ENCODE assay signal across 8 cellular contexts in the genomic region with DNA sequence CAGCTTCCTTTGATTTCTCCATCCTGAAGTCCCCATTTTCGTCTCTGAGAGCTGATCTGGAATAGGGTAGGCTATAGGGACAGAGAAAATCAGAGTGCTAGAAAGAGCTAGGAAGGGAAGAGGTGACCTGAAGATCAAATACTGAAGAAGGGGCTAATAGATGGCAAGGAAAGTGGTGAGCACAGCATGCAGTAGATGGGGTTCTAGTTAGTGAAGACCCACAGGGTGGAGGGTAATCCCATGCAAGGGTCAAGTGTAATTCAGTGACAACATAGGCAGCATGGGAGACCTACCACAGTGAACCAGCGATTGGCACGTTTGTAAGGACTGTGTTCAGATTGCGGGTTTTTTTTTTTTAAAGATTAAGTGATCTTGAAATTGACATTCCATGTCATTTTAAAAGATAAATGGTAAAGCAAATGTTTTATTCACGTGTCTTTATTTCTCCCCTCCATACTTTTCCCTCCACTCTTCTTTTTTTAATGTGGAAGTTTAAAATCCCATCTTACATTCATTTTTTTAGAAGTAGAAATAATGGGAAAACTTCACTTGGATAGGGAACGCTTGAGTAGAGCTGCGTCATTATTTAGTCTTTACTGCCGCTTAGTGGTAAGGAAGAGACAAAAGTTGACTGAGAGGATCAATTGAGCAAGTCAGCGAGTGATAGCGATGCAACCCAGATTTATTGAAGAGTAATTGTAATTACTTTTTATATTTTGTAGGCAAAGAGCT. TPM values are rescaled to one million over a fixed set of nuclear protein-coding genes. Genes with fewer than 3 reads are reported as not detected.
DNase-seq lines count a peak whose midpoint lies in the region; ATAC-seq and TF ChIP-seq lines count a peak whose summit lies in the region.

No MANE protein-coding gene starts in this region.

- H3K9me3 ChIP-seq in left ventricle myocardium inferior (replicated peaks), result no peaks in the 10 kb centered on the region

- H3K4me3 Mint-ChIP-seq in activated T-helper 17 cell treated with anti-CD3 and anti-CD28 coated beads, Interleukin-2, amount 50 U/mL, for 72 hours, result no peak overlapping the region

- no peaks in the 10 kb centered on the region for H3K4me1 Mint-ChIP-seq in activated T-helper 17 cell treated with anti-CD3 and anti-CD28 coated beads, Interleukin-2, amount 50 U/mL, for 72 hours

- intact Hi-C loops in left ventricle myocardium inferior (cut with micrococcal nuclease), result loop anchor here (5.0 kb wide), 1 partner anchor 154 kb away; no protein-coding TSS in a partner anchor

- CTCF ChIA-PET in HEK293T (lab: Yijun Ruan, JAX), result interaction anchor here (0.6 to 6.1 kb wide), 7 partner anchors 9 to 546 kb away, joined by 3 to 50 read pairs (median 4); no protein-coding TSS in a partner anchor

- POLR2A ChIA-PET in HEK293T (lab: Yijun Ruan, JAX), result no interaction called here

- no peaks in the 10 kb centered on the region for H3K36me3 ChIP-seq in left ventricle myocardium inferior

- H3K4me3 ChIP-seq in left ventricle myocardium inferior (no peak overlapping the region), skeletal muscle cell (ENCODE audit: low read depth, low read length) (no peak overlapping the region)

- peaks cover 24% of the 10 kb centered on the region for H3K27me3 Mint-ChIP-seq in activated T-helper 17 cell treated with anti-CD3 and anti-CD28 coated beads, Interleukin-2, amount 50 U/mL, for 72 hours

- H3K27ac ChIP-seq in left ventricle myocardium inferior (replicated peaks), result no peak overlapping the region

- H3K36me3 Mint-ChIP-seq in activated T-helper 17 cell treated with anti-CD3 and anti-CD28 coated beads, Interleukin-2, amount 50 U/mL, for 72 hours (ENCODE audit: low read depth), result no peaks in the 10 kb centered on the region

- no peak overlapping the region for H3K27ac Mint-ChIP-seq in activated T-helper 17 cell treated with anti-CD3 and anti-CD28 coated beads, Interleukin-2, amount 50 U/mL, for 72 hours

- DNase-seq in NCI-H510A treated with DMSO at 0.1 percent for 48 hours (lab: John Stamatoyannopoulos, UW) (peak; percentile 8), NCI-H510A (lab: John Stamatoyannopoulos, UW) (no peak), HEK293T (ENCODE audit: extremely low spot score) (peak; percentile 57), NCI-H2107 (lab: John Stamatoyannopoulos, UW) (peak; percentile 3), left ventricle myocardium inferior (no peak), skeletal muscle cell (ENCODE audit: low read depth) (peak; percentile 21), HK-2 (ENCODE audit: unreplicated experiment) (no peak)

- no peaks in the 10 kb centered on the region for H3K4me1 ChIP-seq in left ventricle myocardium inferior

- peak; percentile 74 for TF ChIP-seq CTCF in left ventricle myocardium inferior (IDR thresholded peaks at IDR 0.05; ENCODE audit: borderline replicate concordance)

- H3K9me3 Mint-ChIP-seq in activated T-helper 17 cell treated with anti-CD3 and anti-CD28 coated beads, Interleukin-2, amount 50 U/mL, for 72 hours, result no peaks in the 10 kb centered on the region

- H3K27me3 ChIP-seq in left ventricle myocardium inferior (ENCODE audit: low read depth), result peaks cover 69% of the 10 kb centered on the region

- peak; percentile 82 for ATAC-seq in activated T-helper 17 cell treated with anti-CD3 and anti-CD28 coated beads, Interleukin-2, amount 50 U/mL, for 72 hours (replicated peaks)

TF ChIP-seq in HEK293T, 16 proteins besides CTCF, POLR2A, EP300 and RAD21:
- TF ChIP-seq ZNF384 (IDR thresholded peaks at IDR 0.05) (peak; percentile 70), LEF1 (IDR thresholded peaks at IDR 0.05; ENCODE audit: borderline replicate concordance) (no peak), ELF4 (IDR thresholded peaks at IDR 0.05) (no peak), FOXM1 (IDR thresholded peaks at IDR 0.05; ENCODE audit: borderline replicate concordance) (no peak), CTBP1 (IDR thresholded peaks at IDR 0.05; ENCODE audit: borderline replicate concordance) (no peak)

RNA-seq across cellular contexts. Expression of gene ABI1, which starts 21.0 kb away (rescaled TPM):
- 10 to 100 TPM; 51.5 to 74.9 TPM for total RNA-seq in activated T-helper 17 cell treated with anti-CD3 and anti-CD28 coated beads, Interleukin-2, amount 50 U/mL, for 72 hours
- total RNA-seq in left ventricle myocardium inferior, result 29.2 TPM

Comparison
In these comparisons a context has a peak if more than half of its experiments do, and no peak if none do; other contexts are left out.
1. DNase-seq: peak in NCI-H510A treated with DMSO at 0.1 percent for 48 hours (single experiment), HEK293T (single experiment), NCI-H2107 (single experiment) and skeletal muscle cell (single experiment); none in NCI-H510A (single experiment), left ventricle myocardium inferior (single experiment) and HK-2 (single experiment).